19 cellular contexts compared by ENCODE assay signal in genomic region chr3:108599677-108600409, GRCh38.
"Had no signal": no experiment of that assay in that cellular context is flagged by ENCODE, and none has a peak within 500 bp of the region (broad histone marks: within the 10 kb centered on the region; RNA-seq: fewer than 3 reads in every experiment).

No MANE protein-coding gene starts in this region.

- H3K27ac ChIP-seq: body of pancreas, gastrocnemius medialis, heart right ventricle, neutrophil, skin epidermis, tibial artery, uterus had no signal

- H3K4me1 ChIP-seq: body of pancreas, tibial artery, uterus had no signal

- H3K4me3 Mint-ChIP-seq: activated naive CD4-positive, alpha-beta T cell treated with anti-CD3 and anti-CD28 coated beads for 36 hours; activated T-helper 1 cell treated with anti-CD3 and anti-CD28 coated beads, Interleukin-12 subunit alpha, Interleukin-12 subunit beta, Interleukin-2, Interleukin-4 antibody, amounts not matched to agents 30 ng/mL and 10 ng/mL and 1 ng/mL, durations not matched to agents 14 hours and 24 hours and 36 hours; central memory CD8-positive, alpha-beta T cell; naive thymus-derived CD8-positive, alpha-beta T cell had no signal

- DNase-seq: activated naive CD4-positive, alpha-beta T cell treated with anti-CD3 and anti-CD28 coated beads for 36 hours; amniotic stem cell; body of pancreas; cortex of kidney; effector CD8-positive, alpha-beta T cell; gastrocnemius medialis; heart right ventricle; islet precursor cell; mucosa of descending colon; naive thymus-derived CD8-positive, alpha-beta T cell; posterior cingulate gyrus; stimulated activated CD4-positive, alpha-beta T cell treated with anti-CD3 and anti-CD28 coated beads, Interleukin-4, amount 100 ng/mL, for 4 hours; tibial artery; uterus had no signal

- H3K4me3 ChIP-seq: body of pancreas, gastrocnemius medialis, heart right ventricle, mucosa of descending colon, skin epidermis, tibial artery, uterus had no signal

- H3K27ac Mint-ChIP-seq: activated naive CD4-positive, alpha-beta T cell treated with anti-CD3 and anti-CD28 coated beads for 36 hours; activated T-helper 1 cell treated with anti-CD3 and anti-CD28 coated beads, Interleukin-12 subunit alpha, Interleukin-12 subunit beta, Interleukin-2, Interleukin-4 antibody, amounts not matched to agents 30 ng/mL and 10 ng/mL and 1 ng/mL, durations not matched to agents 14 hours and 24 hours and 36 hours had no signal

- H3K27me3 Mint-ChIP-seq: central memory CD8-positive, alpha-beta T cell; naive thymus-derived CD8-positive, alpha-beta T cell had no signal

- H3K9me3 Mint-ChIP-seq: activated naive CD4-positive, alpha-beta T cell treated with anti-CD3 and anti-CD28 coated beads for 36 hours; central memory CD8-positive, alpha-beta T cell; naive thymus-derived CD8-positive, alpha-beta T cell had no signal

- ATAC-seq: body of pancreas; gastrocnemius medialis; heart right ventricle; left lobe of liver; mucosa of descending colon; naive thymus-derived CD8-positive, alpha-beta T cell had no signal

- H3K9me3 ChIP-seq: body of pancreas, gastrocnemius medialis, heart right ventricle, mucosa of descending colon, neutrophil, tibial artery, uterus had no signal
